25 cellular contexts compared by ENCODE assay signal in genomic region chr6:92892626-92893025, GRCh38.
DNase-seq lines count a peak whose midpoint lies in the region; ATAC-seq and TF ChIP-seq lines count a peak whose summit lies in the region.
"Had no signal": no experiment of that assay in that cellular context is flagged by ENCODE, and none has a peak within 500 bp of the region (broad histone marks: within the 10 kb centered on the region; RNA-seq: fewer than 3 reads in every experiment).

No MANE protein-coding gene starts in this region.

- H3K27me3 Mint-ChIP-seq in MCF 10A (ENCODE audit: insufficient read depth, unreplicated experiment), result no peaks in the 10 kb centered on the region
- H3K27me3 Mint-ChIP-seq: CD4-positive, alpha-beta memory T cell had no signal

- BruUV-seq in MCF 10A (replicated peaks; lab: Mats Ljungman, UMichigan) (no TSS peak), mammary epithelial cell (replicated peaks; lab: Mats Ljungman, UMichigan) (no TSS peak), PC-3 (replicated peaks; lab: Mats Ljungman, UMichigan) (no TSS peak)

- no peaks in the 10 kb centered on the region for H3K9me2 ChIP-seq in PC-3 (replicated peaks; ENCODE audit: low read length)

- POLR2A ChIA-PET in MCF 10A (lab: Yijun Ruan, JAX) (no interaction called here), PC-3 (lab: Charles Lee; ENCODE audit: unreplicated experiment) (no interaction called here)

- no peaks in the 10 kb centered on the region for H3F3A ChIP-seq in PC-3 (ENCODE audit: low read length, unreplicated experiment)

- ATAC-seq in PC-3 (peak; percentile 33), GM19023 (IDR thresholded peaks at IDR 0.05; ENCODE audit: unreplicated experiment) (no peak)
- ATAC-seq: HepG2 had no signal

- intact Hi-C loops in MCF 10A (cut with micrococcal nuclease) (no loop called here), mammary epithelial cell (cut with micrococcal nuclease) (no loop called here), PC-3 (cut with micrococcal nuclease) (no loop called here)

- H3K36me3 Mint-ChIP-seq in MCF 10A (ENCODE audit: insufficient read depth, unreplicated experiment), result no peaks in the 10 kb centered on the region
- H3K36me3 Mint-ChIP-seq: CD4-positive, alpha-beta memory T cell had no signal

- TF ChIP-seq CTCF in MCF 10A (IDR thresholded peaks at IDR 0.05; ENCODE audit: unreplicated experiment) (no peak), mammary epithelial cell (conservative IDR thresholded peaks at IDR 0.05 in 1 of 2, IDR thresholded peaks at IDR 0.05 in 1 of 2; ENCODE audit: extremely low read depth in 1 of 2, insufficient read depth in 1 of 2, low read depth in 1 of 2, low read length in 2 of 2) (no peak), PC-3 (conservative IDR thresholded peaks at IDR 0.05; ENCODE audit: low read depth, low read length) (no peak), coronary artery (IDR thresholded peaks at IDR 0.05) (no peak)

- H3K9ac ChIP-seq in mammary epithelial cell (ENCODE audit: insufficient read depth, low read length), result no peak overlapping the region
- no peak overlapping the region for H3K9ac ChIP-seq in PC-3 (ENCODE audit: low read length)

- H3K4me1 ChIP-seq in mammary epithelial cell (ENCODE audit: insufficient read depth, low read length), result no peaks in the 10 kb centered on the region
- no peaks in the 10 kb centered on the region for H3K4me1 ChIP-seq in PC-3 (ENCODE audit: insufficient read depth, low read length)

- dilution Hi-C loops in mammary epithelial cell (cut with HindIII; ENCODE audit: low sequenced_read_pairs), result no loop called here

- no peak overlapping the region for H3K4me3 Mint-ChIP-seq in MCF 10A (ENCODE audit: unreplicated experiment)
- H3K4me3 Mint-ChIP-seq: CD4-positive, alpha-beta memory T cell had no signal

- H3K4me3 ChIP-seq in mammary epithelial cell (replicated peaks in 1 of 3; ENCODE audit: insufficient read depth in 1 of 3, low read depth in 2 of 3, low read length in 3 of 3) (no peak overlapping the region), PC-3 (ENCODE audit: low read length) (no peak overlapping the region), coronary artery (no peak overlapping the region)
- H3K4me3 ChIP-seq: PC-9 had no signal

- H3K27ac Mint-ChIP-seq in MCF 10A (ENCODE audit: low read depth, unreplicated experiment), result no peak overlapping the region
- H3K27ac Mint-ChIP-seq: CD4-positive, alpha-beta memory T cell had no signal

- no peak overlapping the region for H2AFZ ChIP-seq in mammary epithelial cell (ENCODE audit: low read depth, low read length)
- H2AFZ ChIP-seq in PC-3 (ENCODE audit: low read length), result no peak overlapping the region
- H2AFZ ChIP-seq: PC-9 had no signal

- H3K4me2 ChIP-seq in mammary epithelial cell (ENCODE audit: insufficient read depth, low read depth, low read length), result no peak overlapping the region
- H3K4me2 ChIP-seq in PC-3 (ENCODE audit: low read length), result no peak overlapping the region
- H3K4me2 ChIP-seq: PC-9 had no signal

- H3K27me3 ChIP-seq in mammary epithelial cell (ENCODE audit: insufficient read depth, low read length) (no peaks in the 10 kb centered on the region), PC-3 (ENCODE audit: low read length) (no peaks in the 10 kb centered on the region)

- H3K9me3 ChIP-seq in mammary epithelial cell (replicated peaks; ENCODE audit: insufficient read depth, low read length) (no peaks in the 10 kb centered on the region), PC-3 (ENCODE audit: low read length) (no peaks in the 10 kb centered on the region)

- H3K9me3 Mint-ChIP-seq in MCF 10A (ENCODE audit: unreplicated experiment), result no peaks in the 10 kb centered on the region

- WGBS in mammary epithelial cell (ENCODE audit: low coverage, missing lambda C conversion rate), result 91% methylated on average over 1 of the region's 1 CpG

- peak; percentile 31 for DNase-seq in MCF 10A (ENCODE audit: unreplicated experiment)
- no peak for DNase-seq in mammary epithelial cell
- peak; percentile 48 for DNase-seq in PC-3
- DNase-seq in inferior parietal cortex (ENCODE audit: extremely low spot score), result peak; percentile 20
- no peak for DNase-seq in coronary artery (ENCODE audit: low spot score)
- no peak for DNase-seq in occipital lobe (lab: John Stamatoyannopoulos, UW)
- DNase-seq: C1 segment of cervical spinal cord; CD4-positive, alpha-beta memory T cell; COR-L47; DMS 273 treated with DMSO at 0.1 percent for 48 hours; DND-41; H7; Karpas-422; NCI-H1105 treated with DMSO at 0.1 percent for 48 hours; NCI-H146; NCI-H1930; NCI-H345; NCI-H510A treated with DMSO at 0.1 percent for 48 hours; NCI-H82; NK-92 treated with Interleukin-12 subunit alpha and Interleukin-12 subunit beta, amount 100 ng/mL, for 24 hours; PC-9; SHP77; T-helper 1 cell had no signal

- H3K36me3 ChIP-seq in mammary epithelial cell (ENCODE audit: insufficient read depth, low read length), result no peaks in the 10 kb centered on the region
- no peaks in the 10 kb centered on the region for H3K36me3 ChIP-seq in PC-3 (ENCODE audit: low read depth, low read length)

- H3K79me2 ChIP-seq in mammary epithelial cell (ENCODE audit: insufficient read depth, low read length) (no peaks in the 10 kb centered on the region), PC-3 (ENCODE audit: low read length) (no peaks in the 10 kb centered on the region)

- H4K20me1 ChIP-seq in mammary epithelial cell (ENCODE audit: insufficient read depth, low read length) (no peaks in the 10 kb centered on the region), PC-3 (ENCODE audit: low read length) (no peaks in the 10 kb centered on the region)

- no peak overlapping the region for H3K27ac ChIP-seq in mammary epithelial cell (ENCODE audit: insufficient read depth, low read depth, low read length)
- H3K27ac ChIP-seq in PC-3 (ENCODE audit: low read length), result no peak overlapping the region
- H3K27ac ChIP-seq in coronary artery, result no peak overlapping the region
- H3K27ac ChIP-seq: PC-9 had no signal

- in situ Hi-C loops in mammary epithelial cell (cut with MboI; ENCODE audit: low sequenced_read_pairs in 2 of 2), result no loop called here

- H3K4me1 Mint-ChIP-seq in MCF 10A (ENCODE audit: insufficient read depth, unreplicated experiment), result no peaks in the 10 kb centered on the region
- H3K4me1 Mint-ChIP-seq: CD4-positive, alpha-beta memory T cell had no signal

- CTCF ChIA-PET in MCF 10A (lab: Yijun Ruan, JAX) (no interaction called here), mammary epithelial cell (lab: Charles Lee; ENCODE audit: low non-redundant PET) (no interaction called here), PC-3 (lab: Charles Lee) (no interaction called here)

Comparison
In these comparisons a context has a peak if more than half of its experiments do, and no peak if none do; other contexts are left out.
1. DNase-seq: peak in MCF 10A (single experiment), PC-3 (single experiment) and inferior parietal cortex (single experiment); none in mammary epithelial cell (single experiment), coronary artery (single experiment) and occipital lobe (single experiment).